ENCODE assay signal across 1 cellular context in genomic region chr6:7939186-7939863, GRCh38.
TF ChIP-seq lines count a peak whose summit lies in the region.

No MANE protein-coding gene starts in this region.

TF ChIP-seq in HEK293, 187 proteins besides CTCF, POLR2A, EP300 and RAD21 (continued from another document and continues in another):
- TF ChIP-seq BCL6B (tag by site-specific recombination; IDR thresholded peaks at IDR 0.05) (no peak), ZNF488 (tag by site-specific recombination; IDR thresholded peaks at IDR 0.05) (no peak), ZNF843 (tag by site-specific recombination; IDR thresholded peaks at IDR 0.05) (peak; percentile 50; the same call in 1 of the 2 replicates), ZNF501 (tag by site-specific recombination; IDR thresholded peaks at IDR 0.05) (no peak), ZNF366 (tag by site-specific recombination; conservative IDR thresholded peaks at IDR 0.05) (peak; percentile 87), ZNF132 (tag by site-specific recombination; IDR thresholded peaks at IDR 0.05; ENCODE audit: borderline replicate concordance) (no peak), MYNN (tag by site-specific recombination; IDR thresholded peaks at IDR 0.05; ENCODE audit: borderline replicate concordance) (no peak), ZFHX2 (tag by site-specific recombination; conservative IDR thresholded peaks at IDR 0.05) (peak; percentile 47; the same call in 1 of the 2 replicates), ZNF398 (tag by site-specific recombination; IDR thresholded peaks at IDR 0.05) (peak; percentile 40; the same call in 1 of the 2 replicates), ZBTB11 (tag by site-specific recombination; conservative IDR thresholded peaks at IDR 0.05; ENCODE audit: low read depth) (no peak), ZBTB17 (tag by site-specific recombination; IDR thresholded peaks at IDR 0.05) (0 out of 2 replicates have a peak, but pooled peaks have one; percentile 41), SP3 (tag by site-specific recombination; IDR thresholded peaks at IDR 0.05) (no peak), ATF2 (tag by site-specific recombination; IDR thresholded peaks at IDR 0.05; ENCODE audit: low read depth) (peak; percentile 94), ZSCAN16 (tag by site-specific recombination; IDR thresholded peaks at IDR 0.05) (no peak), ZNF121 (tag by site-specific recombination; IDR thresholded peaks at IDR 0.05) (no peak), ZNF558 (tag by site-specific recombination; IDR thresholded peaks at IDR 0.05) (peak; percentile 77; the same call in 1 of the 2 replicates), ZNF544 (tag by site-specific recombination; IDR thresholded peaks at IDR 0.05) (no peak), PATZ1 (tag by site-specific recombination; IDR thresholded peaks at IDR 0.05) (no peak), ZNF792 (tag by site-specific recombination; IDR thresholded peaks at IDR 0.05) (peak; percentile 30; the same call in 1 of the 2 replicates), ZNF664 (tag by site-specific recombination; IDR thresholded peaks at IDR 0.05) (no peak), ZNF169 (tag by site-specific recombination; IDR thresholded peaks at IDR 0.05) (no peak), ZNF221 (tag by site-specific recombination; IDR thresholded peaks at IDR 0.05; ENCODE audit: borderline replicate concordance) (no peak), REPIN1 (tag by site-specific recombination; IDR thresholded peaks at IDR 0.05; ENCODE audit: low read depth) (no peak), HOXD13 (CRISPR knock-in tag; IDR thresholded peaks at IDR 0.05; ENCODE audit: borderline replicate concordance) (no peak), ZNF747 (tag by site-specific recombination; IDR thresholded peaks at IDR 0.05) (no peak), ZNF658 (tag by site-specific recombination; IDR thresholded peaks at IDR 0.05) (no peak), ZNF10 (tag by site-specific recombination; IDR thresholded peaks at IDR 0.05) (no peak), PRDM6 (tag by site-specific recombination; IDR thresholded peaks at IDR 0.05) (peak; percentile 22; the same call in 1 of the 2 replicates), ZNF24 (tag by site-specific recombination; IDR thresholded peaks at IDR 0.05) (peak; percentile 80), TSHZ1 (tag by site-specific recombination; IDR thresholded peaks at IDR 0.05; ENCODE audit: borderline replicate concordance) (peak; percentile 72), ZNF692 (tag by site-specific recombination; IDR thresholded peaks at IDR 0.05) (peak; percentile 76; the same call in 1 of the 2 replicates), REST (tag by site-specific recombination; IDR thresholded peaks at IDR 0.05) (no peak), ZNF837 (tag by site-specific recombination; IDR thresholded peaks at IDR 0.05) (no peak)
